1 cellular context compared by ENCODE assay signal in genomic region chr19:42279902-42280760, GRCh38.
TF ChIP-seq lines count a peak whose summit lies in the region.

No MANE protein-coding gene starts in this region.

TF ChIP-seq in GM12878, 131 proteins besides CTCF, POLR2A, EP300 and RAD21 (continued from another document and continues in another):
- TF ChIP-seq E2F8 (IDR thresholded peaks at IDR 0.05; ENCODE audit: low read depth, partially characterized antibody), result peak; percentile 75
- TF ChIP-seq ATF2 (IDR thresholded peaks at IDR 0.05; ENCODE audit: low read length), result no peak
- no peak for TF ChIP-seq CEBPB (IDR thresholded peaks at IDR 0.05; ENCODE audit: borderline replicate concordance in 1 of 2, low read depth in 2 of 2, low read length in 2 of 2)
- TF ChIP-seq ZBTB40 (IDR thresholded peaks at IDR 0.05; ENCODE audit: borderline replicate concordance), result no peak
- TF ChIP-seq ZSCAN29 (IDR thresholded peaks at IDR 0.05), result no peak
- peak; percentile 39 for TF ChIP-seq BCL3 (IDR thresholded peaks at IDR 0.05; ENCODE audit: borderline replicate concordance, insufficient read depth, low read depth, low read length, poor library complexity, severe bottlenecking)
- TF ChIP-seq TBL1XR1 (IDR thresholded peaks at IDR 0.05; ENCODE audit: low read depth, low read length), result no peak
- peak; percentile 55; the same call in 1 of the 2 replicates for TF ChIP-seq CREB1 (IDR thresholded peaks at IDR 0.05; ENCODE audit: low read depth)
- TF ChIP-seq SIN3A (IDR thresholded peaks at IDR 0.05; ENCODE audit: low read depth, low read length), result peak; percentile 12; the same call in 1 of the 2 replicates
- TF ChIP-seq RFX5 (IDR thresholded peaks at IDR 0.05; ENCODE audit: low read depth, low read length), result peak; percentile 78; the same call in 1 of the 2 replicates
- peak; percentile 65 for TF ChIP-seq NR2F1 (conservative IDR thresholded peaks at IDR 0.05)
- TF ChIP-seq YY1 (IDR thresholded peaks at IDR 0.05; ENCODE audit: low read depth, low read length), result peak; percentile 73
- TF ChIP-seq MXI1 (IDR thresholded peaks at IDR 0.05; ENCODE audit: low read depth, low read length), result no peak; the same call in 1 of the 2 replicates
- TF ChIP-seq WRNIP1 (IDR thresholded peaks at IDR 0.05; ENCODE audit: borderline replicate concordance, low read depth, low read length), result no peak
- TF ChIP-seq SP1 (IDR thresholded peaks at IDR 0.05; ENCODE audit: low read depth, low read length), result peak; percentile 95
- TF ChIP-seq NKRF (conservative IDR thresholded peaks at IDR 0.05), result peak; percentile 84
- no peak; the same call in 1 of the 2 replicates for TF ChIP-seq HDGF (IDR thresholded peaks at IDR 0.05)
- no peak for TF ChIP-seq SUZ12 (IDR thresholded peaks at IDR 0.05; ENCODE audit: unreplicated experiment)
- no peak for TF ChIP-seq ATF7 (IDR thresholded peaks at IDR 0.05; ENCODE audit: low read depth)
- no peak for TF ChIP-seq REST (IDR thresholded peaks at IDR 0.05; ENCODE audit: low read depth, low read length)
- no peak for TF ChIP-seq ZNF207 (IDR thresholded peaks at IDR 0.05; ENCODE audit: borderline replicate concordance)
- TF ChIP-seq ZNF384 (IDR thresholded peaks at IDR 0.05; ENCODE audit: borderline replicate concordance, low read depth, low read length), result no peak
- no peak for TF ChIP-seq IRF5 (IDR thresholded peaks at IDR 0.05; ENCODE audit: borderline replicate concordance)
- no peak for TF ChIP-seq ZZZ3 (IDR thresholded peaks at IDR 0.05; ENCODE audit: control insufficient read depth, insufficient read length, low read depth)
- TF ChIP-seq GATAD2B (conservative IDR thresholded peaks at IDR 0.05; ENCODE audit: low read depth), result peak; percentile 97
- peak; percentile 51; the same call in 1 of the 2 replicates for TF ChIP-seq IRF3 (IDR thresholded peaks at IDR 0.05)
- peak; percentile 80 for TF ChIP-seq LARP7 (IDR thresholded peaks at IDR 0.05)
- TF ChIP-seq NFIC (IDR thresholded peaks at IDR 0.05; ENCODE audit: low read depth, low read length), result no peak
- no peak for TF ChIP-seq BRCA1 (IDR thresholded peaks at IDR 0.05; ENCODE audit: low read depth, low read length)
- TF ChIP-seq ASH2L (IDR thresholded peaks at IDR 0.05; ENCODE audit: borderline replicate concordance, low read depth), result no peak
- TF ChIP-seq BCLAF1 (IDR thresholded peaks at IDR 0.05), result 0 out of 2 replicates have a peak, but pooled peaks have one; percentile 48
- no peak for TF ChIP-seq STAT1 (conservative IDR thresholded peaks at IDR 0.05)
- no peak for TF ChIP-seq ESRRA (IDR thresholded peaks at IDR 0.05; ENCODE audit: low read length)
- TF ChIP-seq RCOR1 (conservative IDR thresholded peaks at IDR 0.05; ENCODE audit: low read depth, low read length), result 0 out of 2 replicates have a peak, but pooled peaks have one; percentile 16
